In genomic region chr10:23522345-23522744, GRCh38 we compare ENCODE assay signal across 28 cellular contexts.
DNase-seq lines count a peak whose midpoint lies in the region; ATAC-seq, FAIRE-seq and TF ChIP-seq lines count a peak whose summit lies in the region.
"Had no signal": no experiment of that assay in that cellular context is flagged by ENCODE, and none has a peak within 500 bp of the region (broad histone marks: within the 10 kb centered on the region; RNA-seq: fewer than 3 reads in every experiment).

No MANE protein-coding gene starts in this region.

- no peak for ATAC-seq in GM18498 (IDR thresholded peaks at IDR 0.05; ENCODE audit: unreplicated experiment)
- ATAC-seq: activated CD4-positive, CD25-positive, alpha-beta regulatory T cell treated with anti-CD3 and anti-CD28 coated beads, Interleukin-2, amount 50 U/mL, for 24 hours; activated CD8-positive, alpha-beta T cell treated with anti-CD3 and anti-CD28 coated beads for 36 hours; GM23338; lower lobe of right lung; stimulated activated effector memory CD8-positive, alpha-beta T cell treated with anti-CD3 and anti-CD28 coated beads, Interleukin-12 subunit alpha, Interleukin-12 subunit beta, amount 100 ng/mL, for 72 hours had no signal

- no peak for TF ChIP-seq CTCF in fibroblast of the aortic adventitia (IDR thresholded peaks at IDR 0.05; ENCODE audit: insufficient read depth, low read length)

- FAIRE-seq in RCC 7860 (lab: Jason Lieb, UNC), result no peak
- FAIRE-seq in urothelium cell line (lab: Jason Lieb, UNC), result no peak
- FAIRE-seq: GM12892, kidney, TTC549 had no signal

- H3K4me3 ChIP-seq in fibroblast of the aortic adventitia (ENCODE audit: low read depth, low read length), result no peak overlapping the region
- H3K4me3 ChIP-seq: dorsolateral prefrontal cortex, GM23338, lower lobe of right lung, right lobe of liver, SK-N-MC had no signal

- DNase-seq in EL, result peak; percentile 73
- DNase-seq in RCC 7860 (ENCODE audit: low spot score), result peak; percentile 29
- DNase-seq in fibroblast of the aortic adventitia (ENCODE audit: low read depth), result peak; percentile 27
- peak; percentile 16 for DNase-seq in urothelium cell line (ENCODE audit: low spot score)
- DNase-seq in stimulated activated CD8-positive, alpha-beta memory T cell treated with anti-CD3 and anti-CD28 coated beads, Interleukin-4, amount 100 ng/mL, for 48 hours, result no peak
- no peak for DNase-seq in HuH-7.5 (ENCODE audit: low spot score)
- DNase-seq: activated CD8-positive, alpha-beta T cell treated with anti-CD3 and anti-CD28 coated beads for 36 hours; activated effector memory CD4-positive, alpha-beta T cell treated with Interleukin-2 at 50 U/mL for 16 hours; activated naive CD8-positive, alpha-beta T cell treated with anti-CD3 and anti-CD28 coated beads for 36 hours; activated T-cell treated with anti-CD3 and anti-CD28 coated beads for 4 hours; cerebellar nuclear complex; dorsolateral prefrontal cortex; head of caudate nucleus; HFFc6; kidney; lower lobe of right lung; NCI-H2029 treated with DMSO at 0.1 percent for 48 hours; NCI-H2227 treated with DMSO at 0.1 percent for 48 hours; right lobe of liver; stimulated activated CD4-positive, alpha-beta T cell treated with anti-CD3 and anti-CD28 coated beads, Interleukin-12 subunit alpha, Interleukin-12 subunit beta, amount 100 ng/mL, for 4 hours; stimulated activated CD4-positive, alpha-beta T cell treated with anti-CD3 and anti-CD28 coated beads, Interleukin-4, amount 100 ng/mL, for 1 hour had no signal

Comparison
In these comparisons a context has a peak if more than half of its experiments do, and no peak if none do; other contexts are left out.
1. DNase-seq: peak in EL (single experiment), RCC 7860 (single experiment), fibroblast of the aortic adventitia (single experiment) and urothelium cell line (single experiment); none in stimulated activated CD8-positive, alpha-beta memory T cell treated with anti-CD3 and anti-CD28 coated beads, Interleukin-4, amount 100 ng/mL, for 48 hours (single experiment) and HuH-7.5 (single experiment).